In genomic region chr5:54217826-54218503, GRCh38 we compare ENCODE assay signal across 9 cellular contexts.
DNase-seq lines count a peak whose midpoint lies in the region; ATAC-seq and TF ChIP-seq lines count a peak whose summit lies in the region.
"Had no signal": no experiment of that assay in that cellular context is flagged by ENCODE, and none has a peak within 500 bp of the region (broad histone marks: within the 10 kb centered on the region; RNA-seq: fewer than 3 reads in every experiment).

No MANE protein-coding gene starts in this region.

- ATAC-seq in HG03095 (IDR thresholded peaks at IDR 0.05; ENCODE audit: unreplicated experiment) = peak; percentile 63
- no peak for ATAC-seq in stimulated activated naive CD8-positive, alpha-beta T cell treated with anti-CD3 and anti-CD28 coated beads, Interleukin-15, Interleukin-2, amounts not matched to agents 100 U/mL and 50 U/mL, for 24 hours

- H3K4me1 ChIP-seq in iPS DF 6.9 (ENCODE audit: control insufficient read depth, insufficient read depth, low read length) = peaks cover 6% of the 10 kb centered on the region

- H3K36me3 ChIP-seq in iPS DF 6.9 (ENCODE audit: control insufficient read depth, insufficient read depth, low read length) = no peaks in the 10 kb centered on the region
- H3K36me3 ChIP-seq: BLaER1 had no signal

- H3K4me3 ChIP-seq in astrocyte of the spinal cord (ENCODE audit: low read depth, low read length) = no peak overlapping the region
- H3K4me3 ChIP-seq in iPS DF 6.9 (ENCODE audit: low read length) = no peak overlapping the region
- H3K4me3 ChIP-seq: BLaER1 had no signal

- TF ChIP-seq CTCF in astrocyte of the spinal cord (IDR thresholded peaks at IDR 0.05; ENCODE audit: low read depth, low read length) = peak; percentile 76

- H3K27me3 ChIP-seq in iPS DF 6.9 (ENCODE audit: control insufficient read depth, insufficient read depth, low read length) = no peaks in the 10 kb centered on the region
- H3K27me3 ChIP-seq: BLaER1 had no signal

- no peaks in the 10 kb centered on the region for H3K9me3 ChIP-seq in iPS DF 6.9 (ENCODE audit: control insufficient read depth, insufficient read depth, low read length)
- H3K9me3 ChIP-seq: BLaER1 had no signal

- in situ Hi-C loops in astrocyte of the spinal cord (cut with HindIII; ENCODE audit: low sequenced_read_pairs) = no loop called here

- H3K27ac ChIP-seq in iPS DF 6.9 (ENCODE audit: low read length) = no peak overlapping the region
- H3K27ac ChIP-seq: BLaER1 had no signal

- no CpG with 5 or more reads among the region's 8 CpGs for WGBS in iPS DF 6.9 (ENCODE audit: insufficient coverage, insufficient read length)

- DNase-seq in DMS79 treated with DMSO at 0.1 percent for 48 hours (lab: John Stamatoyannopoulos, UW) (peak; percentile 67), DMS79 (lab: John Stamatoyannopoulos, UW) (no peak), NCI-H446 treated with DMSO at 0.1 percent for 48 hours (lab: John Stamatoyannopoulos, UW) (peak; percentile 41), astrocyte of the spinal cord (ENCODE audit: low read depth, low spot score) (peak; percentile 78), iPS DF 6.9 (ENCODE audit: low read depth, low spot score) (peak; percentile 70), HK-2 (ENCODE audit: unreplicated experiment) (no peak)
- peak; percentile 8 for DNase-seq in stimulated activated naive CD8-positive, alpha-beta T cell treated with anti-CD3 and anti-CD28 coated beads, Interleukin-15, Interleukin-2, amounts not matched to agents 100 U/mL and 50 U/mL, for 24 hours

Comparison
In these comparisons a context has a peak if more than half of its experiments do, and no peak if none do; other contexts are left out.
1. DNase-seq: peak in DMS79 treated with DMSO at 0.1 percent for 48 hours (single experiment), NCI-H446 treated with DMSO at 0.1 percent for 48 hours (single experiment), astrocyte of the spinal cord (single experiment), iPS DF 6.9 (single experiment) and stimulated activated naive CD8-positive, alpha-beta T cell treated with anti-CD3 and anti-CD28 coated beads, Interleukin-15, Interleukin-2, amounts not matched to agents 100 U/mL and 50 U/mL, for 24 hours (single experiment); none in DMS79 (single experiment) and HK-2 (single experiment).